In genomic region chr19:55015126-55015525, GRCh38 we compare ENCODE assay signal across 20 cellular contexts. TPM values are rescaled to one million over a fixed set of nuclear protein-coding genes. Genes with fewer than 3 reads are reported as not detected.
DNase-seq lines count a peak whose midpoint lies in the region; ATAC-seq and TF ChIP-seq lines count a peak whose summit lies in the region.
"Had no signal": no experiment of that assay in that cellular context is flagged by ENCODE, and none has a peak within 500 bp of the region (broad histone marks: within the 10 kb centered on the region; RNA-seq: fewer than 3 reads in every experiment).

No MANE protein-coding gene starts in this region.

- no peak for ATAC-seq in naive B cell (ENCODE audit: low read depth in 2 of 2)
- ATAC-seq: gastrocnemius medialis, pancreas had no signal

- no peaks in the 10 kb centered on the region for H3K36me3 ChIP-seq in BE2C
- H3K36me3 ChIP-seq in CD4-positive, alpha-beta memory T cell (ENCODE audit: insufficient read depth, low read length): no peaks in the 10 kb centered on the region
- H3K36me3 ChIP-seq: breast epithelium, gastrocnemius medialis, pancreas had no signal

- H3K4me1 ChIP-seq in BE2C: no peaks in the 10 kb centered on the region
- H3K4me1 ChIP-seq in CD4-positive, alpha-beta memory T cell (ENCODE audit: insufficient read depth, low read length): peaks cover 4% of the 10 kb centered on the region
- H3K4me1 ChIP-seq: breast epithelium, gastrocnemius medialis, pancreas had no signal

- peaks cover 0 to 50% (median 7%) of the 10 kb centered on the region in 8 donors for H3K9me3 Mint-ChIP-seq in CD4-positive, alpha-beta memory T cell
- peaks cover 10% of the 10 kb centered on the region for H3K9me3 Mint-ChIP-seq in activated CD4-positive, alpha-beta memory T cell treated with anti-CD3 and anti-CD28 coated beads, Interleukin-2, amount 10 ng/mL, durations not matched to agents 7 days and 5 days
- H3K9me3 Mint-ChIP-seq in naive B cell: peaks cover 0 to 9% (median 3%) of the 10 kb centered on the region in 7 donors

- intact Hi-C loops in CD4-positive, alpha-beta memory T cell (cut with micrococcal nuclease): no loop called here

- no peak overlapping the region for H3K27ac ChIP-seq in CD4-positive, alpha-beta memory T cell (ENCODE audit: low read depth, low read length)
- H3K27ac ChIP-seq: breast epithelium, gastrocnemius medialis, pancreas had no signal

- no peaks in the 10 kb centered on the region for H3K9me3 ChIP-seq in BE2C
- no peaks in the 10 kb centered on the region for H3K9me3 ChIP-seq in CD4-positive, alpha-beta memory T cell (ENCODE audit: control insufficient read depth in 1 of 2, low read length in 2 of 2)
- H3K9me3 ChIP-seq: breast epithelium, gastrocnemius medialis, pancreas had no signal

- DNase-seq in BE2C: no peak
- DNase-seq in CD4-positive, alpha-beta memory T cell: no peak
- DNase-seq in activated CD4-positive, alpha-beta memory T cell treated with anti-CD3 and anti-CD28 coated beads, Interleukin-2, amount 10 ng/mL, durations not matched to agents 7 days and 5 days: no peak
- no peak for DNase-seq in naive B cell
- DNase-seq in nucleus accumbens (lab: John Stamatoyannopoulos, UW): no peak
- no peak for DNase-seq in kidney glomerular epithelial cell (lab: John Stamatoyannopoulos, UW)
- no peak for DNase-seq in anterior cingulate cortex (lab: John Stamatoyannopoulos, UW)
- DNase-seq: activated CD4-positive, CD25-positive, alpha-beta regulatory T cell treated with anti-CD3 and anti-CD28 coated beads, Interleukin-2, amount 50 U/mL, for 72 hours; AML-193; erythroblast; gastrocnemius medialis; GDM1; NCI-H1092 treated with DMSO at 0.1 percent for 48 hours; NCI-H2081 treated with DMSO at 0.1 percent for 48 hours; NCI-H524; pancreas; SHP77 treated with DMSO at 0.1 percent for 48 hours; stimulated activated CD4-positive, alpha-beta T cell treated with anti-CD3 and anti-CD28 coated beads, Interleukin-2, amount 100 ng/mL, for 48 hours had no signal

- peak overlapping the region; percentile 40 for H3K4me3 ChIP-seq in BE2C (ENCODE audit: low read depth, low read length)
- no peak overlapping the region for H3K4me3 ChIP-seq in CD4-positive, alpha-beta memory T cell (ENCODE audit: low read length in 2 of 2)
- H3K4me3 ChIP-seq: breast epithelium, pancreas had no signal

- peaks cover 32 to 54% of the 10 kb centered on the region in 2 donors for H3K36me3 Mint-ChIP-seq in CD4-positive, alpha-beta memory T cell
- peaks cover 24% of the 10 kb centered on the region for H3K36me3 Mint-ChIP-seq in activated CD4-positive, alpha-beta memory T cell treated with anti-CD3 and anti-CD28 coated beads, Interleukin-2, amount 10 ng/mL, durations not matched to agents 7 days and 5 days (ENCODE audit: low read depth)
- H3K36me3 Mint-ChIP-seq in naive B cell: peaks cover 9 to 28% of the 10 kb centered on the region in 2 donors

- peaks cover 2 to 11% (median 4%) of the 10 kb centered on the region in 4 donors for H3K4me1 Mint-ChIP-seq in CD4-positive, alpha-beta memory T cell
- no peaks in the 10 kb centered on the region for H3K4me1 Mint-ChIP-seq in activated CD4-positive, alpha-beta memory T cell treated with anti-CD3 and anti-CD28 coated beads, Interleukin-2, amount 10 ng/mL, durations not matched to agents 7 days and 5 days
- peaks cover 6 to 10% (median 9%) of the 10 kb centered on the region in 3 donors for H3K4me1 Mint-ChIP-seq in naive B cell

- POLR2A ChIA-PET in CD4-positive, alpha-beta memory T cell (lab: Charles Lee; ENCODE audit: partially characterized antibody): no interaction called here
- POLR2A ChIA-PET in activated CD4-positive, alpha-beta memory T cell treated with anti-CD3 and anti-CD28 coated beads, Interleukin-2, amount 10 ng/mL, durations not matched to agents 7 days and 5 days (lab: Charles Lee): no interaction called here

- peak overlapping the region in 3 of 7 donors; percentile 48 to 75 (median 55) for H3K27ac Mint-ChIP-seq in CD4-positive, alpha-beta memory T cell
- peak overlapping the region; percentile 16 for H3K27ac Mint-ChIP-seq in activated CD4-positive, alpha-beta memory T cell treated with anti-CD3 and anti-CD28 coated beads, Interleukin-2, amount 10 ng/mL, durations not matched to agents 7 days and 5 days
- H3K27ac Mint-ChIP-seq in naive B cell: peak overlapping the region in 4 of 6 donors; percentile 8 to 74 (median 54)

- peaks cover 43% of the 10 kb centered on the region for H3K27me3 ChIP-seq in BE2C
- no peaks in the 10 kb centered on the region for H3K27me3 ChIP-seq in CD4-positive, alpha-beta memory T cell (ENCODE audit: insufficient read depth, low read length)
- H3K27me3 ChIP-seq: breast epithelium, gastrocnemius medialis, pancreas had no signal

- no peak for TF ChIP-seq CTCF in BE2C (IDR thresholded peaks at IDR 0.05; ENCODE audit: low read depth, low read length)

- peaks cover 0 to 3% of the 10 kb centered on the region in 2 donors for H3K27me3 Mint-ChIP-seq in CD4-positive, alpha-beta memory T cell
- H3K27me3 Mint-ChIP-seq in activated CD4-positive, alpha-beta memory T cell treated with anti-CD3 and anti-CD28 coated beads, Interleukin-2, amount 10 ng/mL, durations not matched to agents 7 days and 5 days: no peaks in the 10 kb centered on the region
- H3K27me3 Mint-ChIP-seq in naive B cell: peaks cover 17 to 22% (median 18%) of the 10 kb centered on the region in 3 donors

- CTCF ChIA-PET in CD4-positive, alpha-beta memory T cell (lab: Charles Lee; ENCODE audit: partially characterized antibody): no interaction called here
- CTCF ChIA-PET in activated CD4-positive, alpha-beta memory T cell treated with anti-CD3 and anti-CD28 coated beads, Interleukin-2, amount 10 ng/mL, durations not matched to agents 7 days and 5 days (lab: Charles Lee): no interaction called here

- peak overlapping the region in 6 of 8 donors; percentile 2 to 81 (median 68) for H3K4me3 Mint-ChIP-seq in CD4-positive, alpha-beta memory T cell
- H3K4me3 Mint-ChIP-seq in activated CD4-positive, alpha-beta memory T cell treated with anti-CD3 and anti-CD28 coated beads, Interleukin-2, amount 10 ng/mL, durations not matched to agents 7 days and 5 days: peak overlapping the region; percentile 35
- H3K4me3 Mint-ChIP-seq in naive B cell: peak overlapping the region in 6 of 8 donors; percentile 39 to 86 (median 61)

RNA-seq across cellular contexts. Expression of gene GP6, which starts 22.9 kb away (rescaled TPM):
- polyA plus RNA-seq in BE2C (2012; ENCODE audit: insufficient read depth, insufficient read length, low read depth): not detected
- total RNA-seq in CD4-positive, alpha-beta memory T cell: under 1 TPM; 0.33 to 0.52 TPM
- not detected for polyA plus RNA-seq in CD4-positive, alpha-beta memory T cell
- total RNA-seq in activated CD4-positive, alpha-beta memory T cell treated with anti-CD3 and anti-CD28 coated beads, Interleukin-2, amount 10 ng/mL, durations not matched to agents 7 days and 5 days: under 1 TPM in 1 of 2 experiments, not detected in 1; 0.18 TPM
- 1 to 10 TPM in 1 of 6 donors, under 1 TPM in 4, not detected in 1; 0.13 to 2.1 (median 0.47) TPM for polyA plus RNA-seq in naive B cell (ENCODE audit: low read depth in 6 of 6)
- total RNA-seq: breast epithelium, dermis microvascular lymphatic vessel endothelial cell had no signal

RNA-seq across cellular contexts. Expression of gene RDH13, which starts 47.8 kb away (rescaled TPM):
- 19.7 TPM for polyA plus RNA-seq in BE2C (2012; ENCODE audit: insufficient read depth, insufficient read length, low read depth)
- total RNA-seq in CD4-positive, alpha-beta memory T cell: 10 to 100 TPM; 23.9 to 27.4 TPM
- polyA plus RNA-seq in CD4-positive, alpha-beta memory T cell: 10 to 100 TPM in 1 of 2 donors, 1 to 10 TPM in 1; 3.3 to 15.6 TPM
- total RNA-seq in activated CD4-positive, alpha-beta memory T cell treated with anti-CD3 and anti-CD28 coated beads, Interleukin-2, amount 10 ng/mL, durations not matched to agents 7 days and 5 days: 10 to 100 TPM; 15.3 to 15.5 TPM
- polyA plus RNA-seq in naive B cell (ENCODE audit: low read depth in 6 of 6): 10 to 100 TPM in 1 of 6 donors, 1 to 10 TPM in 5; 2.7 to 20.4 (median 8.4) TPM

RNA-seq across cellular contexts. Expression of gene NLRP2, which starts 49.0 kb away (rescaled TPM):
- polyA plus RNA-seq in BE2C (2012; ENCODE audit: insufficient read depth, insufficient read length, low read depth): not detected
- total RNA-seq in CD4-positive, alpha-beta memory T cell: 1 to 10 TPM; 5.9 to 9.2 TPM
- polyA plus RNA-seq in CD4-positive, alpha-beta memory T cell: 1 to 10 TPM; 2.0 to 7.4 TPM
- 10 to 100 TPM; 14.3 to 14.8 TPM for total RNA-seq in activated CD4-positive, alpha-beta memory T cell treated with anti-CD3 and anti-CD28 coated beads, Interleukin-2, amount 10 ng/mL, durations not matched to agents 7 days and 5 days
- 1 to 10 TPM in 3 of 6 donors, under 1 TPM in 2, not detected in 1; 0.52 to 5.9 (median 1.2) TPM for polyA plus RNA-seq in naive B cell (ENCODE audit: low read depth in 6 of 6)
- total RNA-seq: dermis microvascular lymphatic vessel endothelial cell had no signal
